8 cellular contexts compared by ENCODE assay signal in the genomic region with DNA sequence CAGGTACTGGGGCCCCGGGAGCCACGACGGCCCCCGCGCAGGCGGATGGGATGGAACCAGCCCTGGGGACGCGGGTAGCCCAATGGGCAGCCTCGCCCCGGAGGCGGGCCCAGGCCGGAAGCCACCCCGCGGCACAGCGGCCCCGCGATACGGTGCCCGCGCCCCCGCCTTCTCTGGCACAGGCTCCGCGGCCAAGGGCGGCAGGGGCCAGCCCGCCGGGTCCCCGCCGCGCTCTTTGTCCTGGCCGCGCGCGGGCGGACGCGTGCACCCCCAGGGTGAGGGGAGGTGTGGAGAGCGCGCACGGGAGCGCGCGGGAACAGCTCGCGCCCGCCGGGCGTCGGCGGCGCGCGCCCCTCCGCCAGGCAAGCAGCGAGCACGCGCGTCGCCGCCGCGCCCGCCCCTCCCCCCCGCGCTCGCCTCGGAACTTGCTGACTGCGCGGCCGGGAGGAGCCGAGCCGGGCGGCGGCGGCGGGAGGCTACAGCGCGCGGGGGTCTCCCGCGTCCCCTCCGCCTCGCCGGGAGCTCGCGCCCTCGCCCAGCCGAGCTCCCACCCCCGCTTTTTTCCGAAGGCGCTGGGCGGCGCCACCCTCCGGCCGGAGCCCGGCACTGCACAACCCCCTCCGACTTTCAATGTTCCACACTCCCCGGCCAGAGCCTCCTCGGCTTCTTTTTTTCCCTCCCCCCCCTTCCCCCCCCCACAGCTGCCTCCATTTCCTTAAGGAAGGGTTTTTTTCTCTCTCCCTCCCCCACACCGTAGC. TPM values are rescaled to one million over a fixed set of nuclear protein-coding genes. Genes with fewer than 3 reads are reported as not detected.
DNase-seq lines count a peak whose midpoint lies in the region; ATAC-seq, FAIRE-seq and TF ChIP-seq lines count a peak whose summit lies in the region.

UBE2E3 (plus strand) TSS at position 421 of the 758 bp plus-strand sequence. CDS start 1,438 bp downstream, outside the sequence.

- peak; percentile 75 for ATAC-seq in HG03442 (IDR thresholded peaks at IDR 0.05; ENCODE audit: unreplicated experiment)

- peaks cover 40% of the 10 kb centered on the region for H3K4me1 Mint-ChIP-seq in endothelial cell (ENCODE audit: unreplicated experiment)

- peak within 1 kb of the TSS; percentile 97 for H3K27ac Mint-ChIP-seq in endothelial cell (ENCODE audit: unreplicated experiment)

- H3K27me3 Mint-ChIP-seq in endothelial cell (ENCODE audit: unreplicated experiment), result peaks cover 12% of the 10 kb centered on the region

- DNase-seq in CD1c-positive myeloid dendritic cell (ENCODE audit: extremely low spot score) (peak; percentile 89), GM19239 (ENCODE audit: insufficient read length, low spot score) (peak; percentile 78), NOMO-1 treated with dmso at 0.1 percent for 144 hours (lab: John Stamatoyannopoulos, UW; ENCODE audit: unreplicated experiment) (peak; percentile 73), endothelial cell (ENCODE audit: low spot score) (peak; percentile 96), midbrain (lab: John Stamatoyannopoulos, UW) (peak; percentile 91)
- DNase-seq in activated CD8-positive, alpha-beta memory T cell treated with anti-CD3 and anti-CD28 coated beads, Interleukin-2, amount 50 U/mL, for 4 hours, result peak; percentile 77
- DNase-seq in stimulated activated CD8-positive, alpha-beta memory T cell treated with anti-CD3 and anti-CD28 coated beads, Interleukin-2, amount 100 ng/mL, for 1 hour (ENCODE audit: low read depth in 2 of 2), result peak; percentile 53 to 59

- H3K9me3 Mint-ChIP-seq in endothelial cell (ENCODE audit: unreplicated experiment), result no peaks in the 10 kb centered on the region

- peak; percentile 79 for FAIRE-seq in GM19239 (lab: Jason Lieb, UNC)

- peak within 1 kb of the TSS; percentile 98 for H3K4me3 Mint-ChIP-seq in endothelial cell (ENCODE audit: unreplicated experiment)

- peaks cover 8% of the 10 kb centered on the region for H3K36me3 Mint-ChIP-seq in endothelial cell (ENCODE audit: low read depth, unreplicated experiment)

- peak; percentile 47 for TF ChIP-seq CTCF in endothelial cell (IDR thresholded peaks at IDR 0.05; ENCODE audit: unreplicated experiment)

RNA-seq across cellular contexts. Expression of gene UBE2E3, which starts in this region (rescaled TPM):
- 237 TPM for total RNA-seq in endothelial cell (ENCODE audit: unreplicated experiment)

Comparison
In these comparisons a context has a peak if more than half of its experiments do, and no peak if none do; other contexts are left out.
1. Peak in every context shown above with its lines: DNase-seq and ATAC-seq.